ENCODE assay signal across 21 cellular contexts in the genomic region with DNA sequence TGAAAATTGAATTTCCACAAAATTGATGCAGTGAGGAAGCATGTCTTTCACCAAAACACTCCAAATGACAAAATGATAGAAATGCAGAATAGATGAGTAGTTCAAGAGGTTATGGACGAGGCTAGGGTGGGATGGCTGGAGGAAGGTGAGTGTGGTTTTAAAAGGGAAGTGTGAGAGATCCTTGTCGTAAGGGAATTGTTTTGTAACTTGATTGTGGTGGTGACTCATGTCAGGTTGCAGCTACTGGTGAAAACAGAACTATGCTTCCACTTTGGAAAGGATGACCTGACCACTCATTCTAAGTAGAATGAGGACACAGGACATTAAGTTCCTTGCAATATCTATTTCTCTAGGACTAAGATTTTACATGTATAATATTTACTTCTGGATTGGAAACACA.
A peak's percentile ranks its signal among the peaks of the same experiment; 100 is the strongest.
DNase-seq lines count a peak whose midpoint lies in the region; ATAC-seq and TF ChIP-seq lines count a peak whose summit lies in the region.
"Had no signal": no experiment of that assay in that cellular context is flagged by ENCODE, and none has a peak within 500 bp of the region (broad histone marks: within the 10 kb centered on the region; RNA-seq: fewer than 3 reads in every experiment).

No MANE protein-coding gene starts in this region.

- peaks cover 0 to 2% (median 0%) of the 10 kb centered on the region in 11 donors for H3K9me3 Mint-ChIP-seq in naive thymus-derived CD4-positive, alpha-beta T cell
- peaks cover 6% of the 10 kb centered on the region for H3K9me3 Mint-ChIP-seq in activated CD8-positive, alpha-beta memory T cell treated with anti-CD3 and anti-CD28 coated beads, Interleukin-2, amount 10 ng/mL, durations not matched to agents 7 days and 5 days (ENCODE audit: low read depth)
- H3K9me3 Mint-ChIP-seq in activated CD4-positive, alpha-beta memory T cell treated with anti-CD3 and anti-CD28 coated beads for 36 hours, result no peaks in the 10 kb centered on the region
- H3K9me3 Mint-ChIP-seq: WTC11 had no signal

- H3K36me3 Mint-ChIP-seq in naive thymus-derived CD4-positive, alpha-beta T cell, result no peaks in the 10 kb centered on the region
- H3K36me3 Mint-ChIP-seq in activated CD8-positive, alpha-beta memory T cell treated with anti-CD3 and anti-CD28 coated beads, Interleukin-2, amount 10 ng/mL, durations not matched to agents 7 days and 5 days, result no peaks in the 10 kb centered on the region
- H3K36me3 Mint-ChIP-seq in activated CD4-positive, alpha-beta memory T cell treated with anti-CD3 and anti-CD28 coated beads for 36 hours, result no peaks in the 10 kb centered on the region
- H3K36me3 Mint-ChIP-seq: naive B cell, WTC11 had no signal

- no peak overlapping the region for H3K4me3 Mint-ChIP-seq in naive thymus-derived CD4-positive, alpha-beta T cell
- no peak overlapping the region for H3K4me3 Mint-ChIP-seq in activated CD8-positive, alpha-beta memory T cell treated with anti-CD3 and anti-CD28 coated beads, Interleukin-2, amount 10 ng/mL, durations not matched to agents 7 days and 5 days
- H3K4me3 Mint-ChIP-seq in activated CD4-positive, alpha-beta memory T cell treated with anti-CD3 and anti-CD28 coated beads for 36 hours, result no peak overlapping the region
- H3K4me3 Mint-ChIP-seq: activated CD8-positive, alpha-beta T cell treated with anti-CD3 and anti-CD28 coated beads, Interleukin-2, amount 10 ng/mL, durations not matched to agents 7 days and 5 days; naive B cell; T-helper 17 cell; WTC11 had no signal

- intact Hi-C loops in naive thymus-derived CD4-positive, alpha-beta T cell (cut with micrococcal nuclease), result no loop called here
- intact Hi-C loops in activated CD4-positive, alpha-beta memory T cell treated with anti-CD3 and anti-CD28 coated beads for 36 hours (cut with micrococcal nuclease), result no loop called here

- peaks cover 0 to 3% (median 0%) of the 10 kb centered on the region in 7 donors for H3K4me1 Mint-ChIP-seq in naive thymus-derived CD4-positive, alpha-beta T cell
- no peaks in the 10 kb centered on the region for H3K4me1 Mint-ChIP-seq in activated CD8-positive, alpha-beta memory T cell treated with anti-CD3 and anti-CD28 coated beads, Interleukin-2, amount 10 ng/mL, durations not matched to agents 7 days and 5 days
- H3K4me1 Mint-ChIP-seq in activated CD4-positive, alpha-beta memory T cell treated with anti-CD3 and anti-CD28 coated beads for 36 hours (ENCODE audit: low read depth), result no peaks in the 10 kb centered on the region
- H3K4me1 Mint-ChIP-seq: naive B cell, WTC11 had no signal

- H3K4me1 ChIP-seq in naive thymus-derived CD4-positive, alpha-beta T cell (ENCODE audit: control insufficient read depth in 2 of 2, insufficient read depth in 2 of 2, low read length in 2 of 2), result no peaks in the 10 kb centered on the region
- peaks cover 0 to 14% of the 10 kb centered on the region in 2 donors for H3K4me1 ChIP-seq in right atrium auricular region
- H3K4me1 ChIP-seq: thyroid gland had no signal

- no peaks in the 10 kb centered on the region for H3K9me3 ChIP-seq in naive thymus-derived CD4-positive, alpha-beta T cell (ENCODE audit: control insufficient read depth in 2 of 3, low read length in 3 of 3)
- H3K9me3 ChIP-seq in right atrium auricular region, result no peaks in the 10 kb centered on the region
- H3K9me3 ChIP-seq: MG63, thyroid gland had no signal

- H3K27me3 Mint-ChIP-seq in naive thymus-derived CD4-positive, alpha-beta T cell, result peaks cover 0 to 4% (median 0%) of the 10 kb centered on the region in 5 donors
- no peaks in the 10 kb centered on the region for H3K27me3 Mint-ChIP-seq in activated CD8-positive, alpha-beta memory T cell treated with anti-CD3 and anti-CD28 coated beads, Interleukin-2, amount 10 ng/mL, durations not matched to agents 7 days and 5 days
- H3K27me3 Mint-ChIP-seq in activated CD4-positive, alpha-beta memory T cell treated with anti-CD3 and anti-CD28 coated beads for 36 hours, result no peaks in the 10 kb centered on the region

- no peak overlapping the region for H3K4me3 ChIP-seq in naive thymus-derived CD4-positive, alpha-beta T cell (ENCODE audit: low read length)
- no peak overlapping the region for H3K4me3 ChIP-seq in right atrium auricular region
- H3K4me3 ChIP-seq: hepatocyte, MG63, thyroid gland had no signal

- no peaks in the 10 kb centered on the region for H3K27me3 ChIP-seq in naive thymus-derived CD4-positive, alpha-beta T cell (ENCODE audit: control insufficient read depth in 2 of 2, insufficient read depth in 2 of 2, low read length in 2 of 2)
- no peaks in the 10 kb centered on the region for H3K27me3 ChIP-seq in right atrium auricular region
- H3K27me3 ChIP-seq: hepatocyte, MG63, thyroid gland had no signal

- DNase-seq in EL (peak; percentile 51), M059J (ENCODE audit: low read depth) (peak; percentile 66), SKM-1 (lab: John Stamatoyannopoulos, UW; ENCODE audit: unreplicated experiment) (peak; percentile 85), right atrium auricular region (ENCODE audit: low spot score) (no peak)
- no peak for DNase-seq in naive thymus-derived CD4-positive, alpha-beta T cell
- DNase-seq in activated CD8-positive, alpha-beta memory T cell treated with anti-CD3 and anti-CD28 coated beads, Interleukin-2, amount 10 ng/mL, durations not matched to agents 7 days and 5 days, result no peak
- DNase-seq in activated CD4-positive, alpha-beta memory T cell treated with anti-CD3 and anti-CD28 coated beads for 36 hours, result no peak
- DNase-seq: activated CD8-positive, alpha-beta T cell treated with anti-CD3 and anti-CD28 coated beads, Interleukin-2, amount 10 ng/mL, durations not matched to agents 7 days and 5 days; activated naive CD4-positive, alpha-beta T cell treated with anti-CD3 and anti-CD28 coated beads, Interleukin-2, amount 50 U/mL, for 16 hours; activated T-cell treated with anti-CD3 and anti-CD28 coated beads, Interleukin-2, amount 50 U/mL, for 48 hours; islet precursor cell; MG63; naive B cell; NCI-H187 treated with DMSO at 0.1 percent for 48 hours; NCI-H446; right cardiac atrium; SHP77 treated with DMSO at 0.1 percent for 48 hours; T-helper 17 cell; thyroid gland had no signal

- no peak for TF ChIP-seq CTCF in right atrium auricular region (IDR thresholded peaks at IDR 0.05)

- POLR2A ChIA-PET in naive thymus-derived CD4-positive, alpha-beta T cell (lab: Charles Lee), result no interaction called here
- POLR2A ChIA-PET in activated CD4-positive, alpha-beta memory T cell treated with anti-CD3 and anti-CD28 coated beads for 36 hours (lab: Charles Lee), result no interaction called here

- ATAC-seq in naive thymus-derived CD4-positive, alpha-beta T cell, result peak; percentile 18
- ATAC-seq in activated CD8-positive, alpha-beta memory T cell treated with anti-CD3 and anti-CD28 coated beads, Interleukin-2, amount 10 ng/mL, durations not matched to agents 7 days and 5 days, result no peak
- ATAC-seq: activated CD8-positive, alpha-beta T cell treated with anti-CD3 and anti-CD28 coated beads, Interleukin-2, amount 10 ng/mL, durations not matched to agents 7 days and 5 days; right cardiac atrium; T-helper 17 cell; WTC11 had no signal

- H3K27ac Mint-ChIP-seq in naive thymus-derived CD4-positive, alpha-beta T cell, result no peak overlapping the region
- H3K27ac Mint-ChIP-seq in activated CD8-positive, alpha-beta memory T cell treated with anti-CD3 and anti-CD28 coated beads, Interleukin-2, amount 10 ng/mL, durations not matched to agents 7 days and 5 days, result no peak overlapping the region
- no peak overlapping the region for H3K27ac Mint-ChIP-seq in activated CD4-positive, alpha-beta memory T cell treated with anti-CD3 and anti-CD28 coated beads for 36 hours
- H3K27ac Mint-ChIP-seq: activated CD8-positive, alpha-beta T cell treated with anti-CD3 and anti-CD28 coated beads, Interleukin-2, amount 10 ng/mL, durations not matched to agents 7 days and 5 days; T-helper 17 cell; WTC11 had no signal

- no peaks in the 10 kb centered on the region for H3K36me3 ChIP-seq in naive thymus-derived CD4-positive, alpha-beta T cell (ENCODE audit: control insufficient read depth in 2 of 3, insufficient read depth in 3 of 3, low read length in 3 of 3)
- no peaks in the 10 kb centered on the region for H3K36me3 ChIP-seq in right atrium auricular region
- H3K36me3 ChIP-seq: MG63, thyroid gland had no signal

- CTCF ChIA-PET in naive thymus-derived CD4-positive, alpha-beta T cell (lab: Charles Lee), result no interaction called here
- CTCF ChIA-PET in activated CD8-positive, alpha-beta memory T cell treated with anti-CD3 and anti-CD28 coated beads, Interleukin-2, amount 10 ng/mL, durations not matched to agents 7 days and 5 days (lab: Charles Lee), result no interaction called here
- CTCF ChIA-PET in activated CD4-positive, alpha-beta memory T cell treated with anti-CD3 and anti-CD28 coated beads for 36 hours (lab: Charles Lee), result no interaction called here

- H3K27ac ChIP-seq in naive thymus-derived CD4-positive, alpha-beta T cell (ENCODE audit: low read depth, low read length), result no peak overlapping the region
- peak overlapping the region in 1 of 2 donors; percentile 11 for H3K27ac ChIP-seq in right atrium auricular region
- H3K27ac ChIP-seq: hepatocyte, thyroid gland had no signal

Comparison
In these comparisons a context has a peak if more than half of its experiments do, and no peak if none do; other contexts are left out.
1. DNase-seq: peak in EL (single experiment), M059J (single experiment) and SKM-1 (single experiment); none in naive thymus-derived CD4-positive, alpha-beta T cell (0 of 9), activated CD8-positive, alpha-beta memory T cell treated with anti-CD3 and anti-CD28 coated beads, Interleukin-2, amount 10 ng/mL, durations not matched to agents 7 days and 5 days (single experiment), activated CD4-positive, alpha-beta memory T cell treated with anti-CD3 and anti-CD28 coated beads for 36 hours (single experiment) and right atrium auricular region (single experiment).